In genomic region chr6:151247510-151247909, GRCh38 we compare ENCODE assay signal across 22 cellular contexts.
"Had no signal": no experiment of that assay in that cellular context is flagged by ENCODE, and none has a peak within 500 bp of the region (broad histone marks: within the 10 kb centered on the region; RNA-seq: fewer than 3 reads in every experiment).

No MANE protein-coding gene starts in this region.

- H3K9me3 Mint-ChIP-seq: activated naive CD4-positive, alpha-beta T cell treated with anti-CD3 and anti-CD28 coated beads for 36 hours; activated T-helper 17 cell treated with anti-CD3 and anti-CD28 coated beads, Interleukin-2, amount 50 U/mL, for 72 hours; memory B cell; T-cell had no signal

- H3K4me3 Mint-ChIP-seq: activated naive CD4-positive, alpha-beta T cell treated with anti-CD3 and anti-CD28 coated beads for 36 hours; activated T-helper 17 cell treated with anti-CD3 and anti-CD28 coated beads, Interleukin-2, amount 50 U/mL, for 72 hours; memory B cell; neural progenitor cell; T-cell had no signal

- H3K27me3 ChIP-seq: foreskin keratinocyte, neural progenitor cell, ovary had no signal

- H3K4me1 Mint-ChIP-seq: activated T-helper 17 cell treated with anti-CD3 and anti-CD28 coated beads, Interleukin-2, amount 50 U/mL, for 72 hours; memory B cell; T-cell had no signal

- DNase-seq: activated CD4-positive, CD25-positive, alpha-beta regulatory T cell treated with anti-CD3 and anti-CD28 coated beads, Interleukin-2, amount 50 U/mL, for 72 hours; activated naive CD4-positive, alpha-beta T cell treated with anti-CD3 and anti-CD28 coated beads for 36 hours; caudate nucleus; effector CD8-positive, alpha-beta T cell; foreskin keratinocyte; glutamatergic neuron; hypothalamus; kidney; left ventricle myocardium inferior; ovary; SK-N-SH; stimulated activated CD4-positive, alpha-beta T cell treated with anti-CD3 and anti-CD28 coated beads, Interleukin-4, amount 100 ng/mL, for 24 hours; stimulated activated naive CD4-positive, alpha-beta T cell treated with Interleukin-2 at 50 U/mL for 16 hours; substantia nigra; T-cell; T1000; trophoblast cell had no signal

- H3K9me3 ChIP-seq: left ventricle myocardium inferior, ovary, SK-N-SH had no signal

- H3K4me3 ChIP-seq: coronary artery, left ventricle myocardium inferior, neural progenitor cell, ovary had no signal

- H3K4me1 ChIP-seq: foreskin keratinocyte had no signal

- H3K36me3 Mint-ChIP-seq: memory B cell, T-cell had no signal

- H3K36me3 ChIP-seq: left ventricle myocardium inferior, neural progenitor cell, ovary had no signal

- ATAC-seq: foreskin keratinocyte, T-cell had no signal

- H3K27ac ChIP-seq: coronary artery, epithelial cell of prostate, foreskin keratinocyte, left ventricle myocardium inferior, neural progenitor cell, ovary had no signal

- H3K27ac Mint-ChIP-seq: activated naive CD4-positive, alpha-beta T cell treated with anti-CD3 and anti-CD28 coated beads for 36 hours; activated T-helper 17 cell treated with anti-CD3 and anti-CD28 coated beads, Interleukin-2, amount 50 U/mL, for 72 hours; memory B cell; neural progenitor cell; T-cell had no signal
